Comparison of ENCODE assay signal across 8 cellular contexts in genomic region chrX:25020391-25021131, GRCh38. TPM values are rescaled to one million over a fixed set of nuclear protein-coding genes. Genes with fewer than 3 reads are reported as not detected.
A peak's percentile ranks its signal among the peaks of the same experiment; 100 is the strongest.
DNase-seq lines count a peak whose midpoint lies in the region; ATAC-seq and TF ChIP-seq lines count a peak whose summit lies in the region.

No MANE protein-coding gene starts in this region.

- DNase-seq in GM13977 (ENCODE audit: low spot score) = peak; percentile 76
- DNase-seq in activated CD4-positive, alpha-beta T cell treated with anti-CD3 and anti-CD28 coated beads, Interleukin-2, amount 10 ng/mL, durations not matched to agents 7 days and 5 days = peak; percentile 18
- peak; percentile 47 for DNase-seq in stimulated activated naive CD8-positive, alpha-beta T cell treated with anti-CD3 and anti-CD28 coated beads, Interleukin-15, Interleukin-2, amounts not matched to agents 100 U/mL and 50 U/mL, for 24 hours
- DNase-seq in posterior vena cava (ENCODE audit: low spot score) = no peak
- no peak for DNase-seq in GF-D8 (lab: John Stamatoyannopoulos, UW)

- in situ Hi-C loops in GM13977 (cut with MboI; ENCODE audit: low pct_unique_long_range_greater_than_20kb, low sequenced_read_pairs, unreplicated experiment) = no loop called here

- peaks cover 74% of the 10 kb centered on the region for H3K27me3 Mint-ChIP-seq in activated CD4-positive, alpha-beta T cell treated with anti-CD3 and anti-CD28 coated beads, Interleukin-2, amount 10 ng/mL, durations not matched to agents 7 days and 5 days

- H3K4me1 ChIP-seq in ACC112 (ENCODE audit: control insufficient read depth, insufficient read depth, low read length, unreplicated experiment) (peaks cover 5% of the 10 kb centered on the region), HUES48 (ENCODE audit: control insufficient read depth, insufficient read depth, low read length) (peaks cover 64% of the 10 kb centered on the region), iPS-18a (ENCODE audit: control insufficient read depth, low read depth, low read length) (peaks cover 25% of the 10 kb centered on the region)

- CTCF ChIA-PET in activated CD4-positive, alpha-beta T cell treated with anti-CD3 and anti-CD28 coated beads, Interleukin-2, amount 10 ng/mL, durations not matched to agents 7 days and 5 days (lab: Charles Lee) = interaction anchor here (1.0 to 2.3 kb wide), 2 partner anchors 9 to 15 kb away, joined by 3 to 13 read pairs; no protein-coding TSS in a partner anchor

- no peaks in the 10 kb centered on the region for H3K36me3 ChIP-seq in ACC112 (ENCODE audit: insufficient read depth, low read length)
- H3K36me3 ChIP-seq in HUES48 (ENCODE audit: control insufficient read depth, insufficient read depth, low read length) = no peaks in the 10 kb centered on the region
- no peaks in the 10 kb centered on the region for H3K36me3 ChIP-seq in iPS-18a (ENCODE audit: control insufficient read depth, low read depth, low read length)

- no peak overlapping the region for H2AFZ ChIP-seq in ACC112 (ENCODE audit: low read length, unreplicated experiment)

- intact Hi-C loops in posterior vena cava (cut with DNase I) = no loop called here

- H3K4me3 Mint-ChIP-seq in activated CD4-positive, alpha-beta T cell treated with anti-CD3 and anti-CD28 coated beads, Interleukin-2, amount 10 ng/mL, durations not matched to agents 7 days and 5 days = peak overlapping the region; percentile 27

- H3K4me3 ChIP-seq in ACC112 (ENCODE audit: low read depth, low read length) (peak overlapping the region; percentile 66), HUES48 (ENCODE audit: low read depth, low read length) (peak overlapping the region; percentile 57), iPS-18a (ENCODE audit: low read length) (peak overlapping the region; percentile 35)

- ATAC-seq in stimulated activated naive CD8-positive, alpha-beta T cell treated with anti-CD3 and anti-CD28 coated beads, Interleukin-15, Interleukin-2, amounts not matched to agents 100 U/mL and 50 U/mL, for 24 hours = peak; percentile 63

- H3K27ac Mint-ChIP-seq in activated CD4-positive, alpha-beta T cell treated with anti-CD3 and anti-CD28 coated beads, Interleukin-2, amount 10 ng/mL, durations not matched to agents 7 days and 5 days = no peak overlapping the region

- peaks cover 99% of the 10 kb centered on the region for H3K27me3 ChIP-seq in ACC112 (ENCODE audit: insufficient read depth, low read length)
- H3K27me3 ChIP-seq in HUES48 (ENCODE audit: control insufficient read depth, insufficient read depth, low read length) = peaks cover 98% of the 10 kb centered on the region
- H3K27me3 ChIP-seq in iPS-18a (ENCODE audit: control insufficient read depth, insufficient read depth, low read length) = peaks cover 99% of the 10 kb centered on the region

- H3K9ac ChIP-seq in HUES48 (ENCODE audit: low read depth, low read length) = no peak overlapping the region
- no peak overlapping the region for H3K9ac ChIP-seq in iPS-18a (ENCODE audit: low read length)

- peaks cover 3% of the 10 kb centered on the region for H3K36me3 Mint-ChIP-seq in activated CD4-positive, alpha-beta T cell treated with anti-CD3 and anti-CD28 coated beads, Interleukin-2, amount 10 ng/mL, durations not matched to agents 7 days and 5 days (ENCODE audit: low read depth)

- POLR2A ChIA-PET in activated CD4-positive, alpha-beta T cell treated with anti-CD3 and anti-CD28 coated beads, Interleukin-2, amount 10 ng/mL, durations not matched to agents 7 days and 5 days (lab: Charles Lee) = no interaction called here

- H3K9me3 ChIP-seq in HUES48 (ENCODE audit: control insufficient read depth, insufficient read depth, low read length) = no peaks in the 10 kb centered on the region
- no peaks in the 10 kb centered on the region for H3K9me3 ChIP-seq in iPS-18a (ENCODE audit: control insufficient read depth, low read depth, low read length)

- H3K9me3 Mint-ChIP-seq in activated CD4-positive, alpha-beta T cell treated with anti-CD3 and anti-CD28 coated beads, Interleukin-2, amount 10 ng/mL, durations not matched to agents 7 days and 5 days = no peaks in the 10 kb centered on the region

- H3K4me1 Mint-ChIP-seq in activated CD4-positive, alpha-beta T cell treated with anti-CD3 and anti-CD28 coated beads, Interleukin-2, amount 10 ng/mL, durations not matched to agents 7 days and 5 days = peaks cover 14% of the 10 kb centered on the region

- peak; percentile 64 for TF ChIP-seq CTCF in GM13977 (IDR thresholded peaks at IDR 0.05; ENCODE audit: extremely low read depth, insufficient read depth, missing control alignments)

- no peak overlapping the region for H3K27ac ChIP-seq in ACC112 (ENCODE audit: low read depth, low read length)
- H3K27ac ChIP-seq in HUES48 (ENCODE audit: low read depth, low read length) = no peak overlapping the region
- H3K27ac ChIP-seq in iPS-18a (ENCODE audit: low read length) = no peak overlapping the region

- no peaks in the 10 kb centered on the region for H3K79me2 ChIP-seq in ACC112 (ENCODE audit: control insufficient read depth, insufficient read depth, low read length, unreplicated experiment)

RNA-seq across cellular contexts. Expression of gene ARX, which starts 4.8 kb away (rescaled TPM):
- not detected for total RNA-seq in activated CD4-positive, alpha-beta T cell treated with anti-CD3 and anti-CD28 coated beads, Interleukin-2, amount 10 ng/mL, durations not matched to agents 7 days and 5 days
- total RNA-seq in posterior vena cava = not detected

Comparison
In these comparisons a context has a peak if more than half of its experiments do, and no peak if none do; other contexts are left out.
1. DNase-seq: peak in GM13977 (single experiment), activated CD4-positive, alpha-beta T cell treated with anti-CD3 and anti-CD28 coated beads, Interleukin-2, amount 10 ng/mL, durations not matched to agents 7 days and 5 days (single experiment) and stimulated activated naive CD8-positive, alpha-beta T cell treated with anti-CD3 and anti-CD28 coated beads, Interleukin-15, Interleukin-2, amounts not matched to agents 100 U/mL and 50 U/mL, for 24 hours (single experiment); none in posterior vena cava (single experiment) and GF-D8 (single experiment).
2. Peak in every context shown above with its lines, with median percentiles within 50 percentile points of each other: H3K4me3 ChIP-seq.